8 cellular contexts compared by ENCODE assay signal in genomic region chr7:43648725-43649406, GRCh38.
DNase-seq lines count a peak whose midpoint lies in the region; ATAC-seq and TF ChIP-seq lines count a peak whose summit lies in the region.

No MANE protein-coding gene starts in this region.

- peaks cover 59% of the 10 kb centered on the region for H3K79me2 ChIP-seq in DND-41 (ENCODE audit: insufficient read depth, low read length)

- peaks cover 62% of the 10 kb centered on the region for H3K4me1 ChIP-seq in DND-41 (ENCODE audit: insufficient read depth, low read length)

- no peaks in the 10 kb centered on the region for H3K27me3 ChIP-seq in DND-41 (ENCODE audit: insufficient read depth, low read length, poor library complexity)

- peak overlapping the region; percentile 98 to 99 for H3K27ac Mint-ChIP-seq in effector memory CD8-positive, alpha-beta T cell

- DNase-seq in DND-41 (peak; percentile 87), GM20000 (ENCODE audit: low spot score) (peak; percentile 74), non-pigmented ciliary epithelial cell (ENCODE audit: low read depth) (peak; percentile 94), ecto neural progenitor cell (ENCODE audit: low spot score) (no peak), COLO668 (lab: John Stamatoyannopoulos, UW; ENCODE audit: unreplicated experiment) (no peak)
- peak; percentile 50 to 56 for DNase-seq in activated CD4-positive, alpha-beta T cell treated with anti-CD3 and anti-CD28 coated beads for 4 hours
- DNase-seq in effector memory CD8-positive, alpha-beta T cell = peak; percentile 69 to 71 (median 70)

- H3K9me3 Mint-ChIP-seq in effector memory CD8-positive, alpha-beta T cell = peaks cover 0 to 2% of the 10 kb centered on the region in 2 donors

- H3K4me3 ChIP-seq in DND-41 (ENCODE audit: low read depth in 1 of 2, low read length in 2 of 2) = peak overlapping the region in 1 of 2 experiments; percentile 30; a peak in 2 of 4 replicates

- H3K9ac ChIP-seq in DND-41 (ENCODE audit: low read depth, low read length) = peak overlapping the region; percentile 25; the same call in 1 of the 2 replicates

- peaks cover 43% of the 10 kb centered on the region for H3K36me3 Mint-ChIP-seq in effector memory CD8-positive, alpha-beta T cell (ENCODE audit: insufficient read depth)

- no peaks in the 10 kb centered on the region for H3K9me3 ChIP-seq in DND-41 (ENCODE audit: insufficient read depth, low read length, severe bottlenecking)

- no peak overlapping the region for H2AFZ ChIP-seq in DND-41 (ENCODE audit: low read depth, low read length)

- H3K4me1 Mint-ChIP-seq in effector memory CD8-positive, alpha-beta T cell (ENCODE audit: low read depth in 2 of 2) = peaks cover 72 to 83% of the 10 kb centered on the region in 2 donors

- peaks cover 46% of the 10 kb centered on the region for H3K36me3 ChIP-seq in DND-41 (ENCODE audit: insufficient read depth, low read length)

- H3K27me3 Mint-ChIP-seq in effector memory CD8-positive, alpha-beta T cell = no peaks in the 10 kb centered on the region

- H3K27ac ChIP-seq in DND-41 (ENCODE audit: low read length) = peak overlapping the region; percentile 67

- peak; percentile 93 for ATAC-seq in DND-41 (ENCODE audit: insufficient read depth, low read depth)
- peak; percentile 40 for ATAC-seq in HG03575 (IDR thresholded peaks at IDR 0.05; ENCODE audit: extremely low read depth, insufficient number of reproducible peaks, low FRiP score, unreplicated experiment)
- ATAC-seq in effector memory CD8-positive, alpha-beta T cell (replicated peaks) = peak; percentile 68

- H3K4me3 Mint-ChIP-seq in effector memory CD8-positive, alpha-beta T cell = peak overlapping the region; percentile 74 to 82

- H3K4me2 ChIP-seq in DND-41 (ENCODE audit: insufficient read depth, low read length) = peak overlapping the region; percentile 56

- H4K20me1 ChIP-seq in DND-41 (ENCODE audit: insufficient read depth, low read length) = peaks cover 73% of the 10 kb centered on the region

- TF ChIP-seq CTCF in DND-41 (IDR thresholded peaks at IDR 0.05; ENCODE audit: borderline replicate concordance, extremely low read depth, low read length, poor library complexity, severe bottlenecking) = no peak
- no peak for TF ChIP-seq CTCF in GM20000 (IDR thresholded peaks at IDR 0.05; ENCODE audit: extremely low read depth, missing control alignments)

Comparison
In these comparisons a context has a peak if more than half of its experiments do, and no peak if none do; other contexts are left out.
1. ATAC-seq: peak in every context shown above with its lines; median percentile 93 in DND-41; 68 in effector memory CD8-positive, alpha-beta T cell; 40 in HG03575.
2. DNase-seq: peak in DND-41 (single experiment), GM20000 (single experiment), activated CD4-positive, alpha-beta T cell treated with anti-CD3 and anti-CD28 coated beads for 4 hours (2 of 2), effector memory CD8-positive, alpha-beta T cell (3 of 3) and non-pigmented ciliary epithelial cell (single experiment); none in ecto neural progenitor cell (single experiment) and COLO668 (single experiment).